In the genomic region with DNA sequence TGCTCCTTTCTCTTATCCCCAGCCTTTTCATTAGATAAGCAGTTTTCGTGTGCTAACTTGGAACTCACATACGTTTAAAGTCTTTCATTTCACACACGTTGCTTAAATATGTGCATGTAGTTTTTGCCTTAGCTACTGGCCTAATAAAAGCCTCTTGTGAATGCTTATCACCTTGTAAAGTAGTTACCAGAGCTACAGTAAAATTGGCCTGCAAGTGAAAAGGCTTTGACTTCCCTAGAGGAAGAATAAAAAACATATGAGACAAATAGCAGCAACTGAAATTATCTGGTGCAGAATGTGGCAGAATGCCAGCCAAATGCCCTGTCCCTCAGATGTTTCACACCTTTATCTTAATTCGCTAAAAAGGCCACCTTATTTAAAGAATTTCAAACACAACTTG, we compare ENCODE assay signal across 17 cellular contexts. TPM values are rescaled to one million over a fixed set of nuclear protein-coding genes. Genes with fewer than 3 reads are reported as not detected.
DNase-seq lines count a peak whose midpoint lies in the region; ATAC-seq and TF ChIP-seq lines count a peak whose summit lies in the region.
"Had no signal": no experiment of that assay in that cellular context is flagged by ENCODE, and none has a peak within 500 bp of the region (broad histone marks: within the 10 kb centered on the region; RNA-seq: fewer than 3 reads in every experiment).

No MANE protein-coding gene starts in this region.

- H3K36me3 ChIP-seq in left ventricle myocardium inferior (no peaks in the 10 kb centered on the region), right lobe of liver (no peaks in the 10 kb centered on the region)
- H3K36me3 ChIP-seq: vagina had no signal

- H3K27ac ChIP-seq in left ventricle myocardium inferior (replicated peaks) = peak overlapping the region; percentile 49
- H3K27ac ChIP-seq in right lobe of liver = no peak overlapping the region
- H3K27ac ChIP-seq: vagina had no signal

- 70% methylated on average over 4 of the region's 4 CpGs for WGBS in right lobe of liver (ENCODE audit: insufficient coverage, low coverage, low lambda C conversion rate, missing lambda C conversion rate)

- ATAC-seq in GM21390 (IDR thresholded peaks at IDR 0.05; ENCODE audit: unreplicated experiment) = no peak
- ATAC-seq in right lobe of liver = no peak
- ATAC-seq: naive thymus-derived CD8-positive, alpha-beta T cell had no signal

- no peaks in the 10 kb centered on the region for H3K9me3 ChIP-seq in left ventricle myocardium inferior (replicated peaks)
- no peaks in the 10 kb centered on the region for H3K9me3 ChIP-seq in right lobe of liver
- H3K9me3 ChIP-seq: vagina had no signal

- DNase-seq in DMS153 treated with DMSO at 0.1 percent for 48 hours (lab: John Stamatoyannopoulos, UW; ENCODE audit: unreplicated experiment) = peak; percentile 62
- DNase-seq in LoVo (ENCODE audit: low spot score) = peak; percentile 36
- peak; percentile 39 for DNase-seq in NCI-H345 (lab: John Stamatoyannopoulos, UW)
- no peak for DNase-seq in left ventricle myocardium inferior
- no peak for DNase-seq in right lobe of liver
- DNase-seq in NCI-H1048 (lab: John Stamatoyannopoulos, UW) = no peak
- DNase-seq: anterior cingulate cortex; Calu3; cerebellar nuclear complex; effector memory CD4-positive, alpha-beta T cell; HFFc6; KBM-7; naive thymus-derived CD8-positive, alpha-beta T cell; NCI-H187 treated with DMSO at 0.1 percent for 48 hours; RPMI8226 had no signal

- peaks cover 31% of the 10 kb centered on the region for H3K4me1 ChIP-seq in left ventricle myocardium inferior
- no peaks in the 10 kb centered on the region for H3K4me1 ChIP-seq in right lobe of liver

- TF ChIP-seq CTCF in left ventricle myocardium inferior (IDR thresholded peaks at IDR 0.05; ENCODE audit: borderline replicate concordance) = no peak
- TF ChIP-seq CTCF in right lobe of liver (IDR thresholded peaks at IDR 0.05) = no peak

- no peaks in the 10 kb centered on the region for H3K27me3 ChIP-seq in left ventricle myocardium inferior (ENCODE audit: low read depth)
- H3K27me3 ChIP-seq in right lobe of liver = no peaks in the 10 kb centered on the region
- H3K27me3 ChIP-seq: vagina had no signal

- intact Hi-C loops in left ventricle myocardium inferior (cut with micrococcal nuclease) = no loop called here
- intact Hi-C loops in right lobe of liver (cut with DNase I) = no loop called here

- H3K4me3 ChIP-seq in left ventricle myocardium inferior = no peak overlapping the region
- no peak overlapping the region for H3K4me3 ChIP-seq in right lobe of liver
- H3K4me3 ChIP-seq: vagina had no signal

- no peak for TF ChIP-seq POLR2A in right lobe of liver (IDR thresholded peaks at IDR 0.05)

RNA-seq across cellular contexts. Expression of a gene that starts 28.0 kb away (rescaled TPM):
- 21.1 TPM for total RNA-seq in left ventricle myocardium inferior
- 10 to 100 TPM; 11.3 to 22.3 (median 21.4) TPM for total RNA-seq in right lobe of liver

Comparison
In these comparisons a context has a peak if more than half of its experiments do, and no peak if none do; other contexts are left out.
1. DNase-seq: peak in DMS153 treated with DMSO at 0.1 percent for 48 hours (single experiment), LoVo (single experiment) and NCI-H345 (single experiment); none in left ventricle myocardium inferior (single experiment), right lobe of liver (0 of 3) and NCI-H1048 (single experiment).